19 cellular contexts compared by ENCODE assay signal in the genomic region with DNA sequence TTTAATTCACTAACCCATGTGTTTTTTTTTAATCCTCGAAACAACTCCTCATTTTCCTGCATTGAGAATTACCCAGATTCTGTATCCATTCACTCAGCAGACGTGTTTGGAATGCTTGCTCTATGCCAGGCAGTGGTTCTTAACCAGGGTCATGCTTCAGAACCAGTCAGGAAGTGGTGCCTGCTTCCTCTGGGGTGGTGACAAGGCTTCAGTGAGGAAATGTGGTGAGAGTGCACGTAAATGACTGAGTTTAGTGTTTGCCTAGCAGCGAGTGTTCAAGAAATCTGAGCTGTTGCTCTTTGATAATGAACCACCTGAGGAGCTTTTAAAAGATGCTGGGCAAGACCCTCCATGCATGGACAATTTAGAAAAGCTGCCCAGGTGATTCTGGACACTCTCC. TPM values are rescaled to one million over a fixed set of nuclear protein-coding genes. Genes with fewer than 3 reads are reported as not detected.
DNase-seq lines count a peak whose midpoint lies in the region; ATAC-seq and TF ChIP-seq lines count a peak whose summit lies in the region.
"Had no signal": no experiment of that assay in that cellular context is flagged by ENCODE, and none has a peak within 500 bp of the region (broad histone marks: within the 10 kb centered on the region; RNA-seq: fewer than 3 reads in every experiment).

No MANE protein-coding gene starts in this region.

- H3K27me3 ChIP-seq in DND-41 (ENCODE audit: insufficient read depth, low read length, poor library complexity), result no peaks in the 10 kb centered on the region
- H3K27me3 ChIP-seq in upper lobe of left lung, result no peaks in the 10 kb centered on the region
- H3K27me3 ChIP-seq: adrenal gland, MG63, tibial artery had no signal

- no peak for TF ChIP-seq EP300 in upper lobe of left lung (IDR thresholded peaks at IDR 0.05)

- H3K4me2 ChIP-seq in DND-41 (ENCODE audit: insufficient read depth, low read length), result no peak overlapping the region

- H3K4me3 Mint-ChIP-seq in activated T-helper 1 cell treated with anti-CD3 and anti-CD28 coated beads, Interleukin-12 subunit alpha, Interleukin-12 subunit beta, Interleukin-2, Interleukin-4 antibody, amounts not matched to agents 30 ng/mL and 10 ng/mL and 1 ng/mL, durations not matched to agents 14 hours and 24 hours and 36 hours, result peak overlapping the region; percentile 19
- H3K4me3 Mint-ChIP-seq in memory B cell, result no peak overlapping the region
- H3K4me3 Mint-ChIP-seq: dendritic cell treated with granulocyte-macrophage colony-stimulating factor and Interleukin-4, amounts not matched to agents 40 ng/mL and 50 ng/mL, for 4 days; mesothelial cell of epicardium had no signal

- H3K79me2 ChIP-seq in DND-41 (ENCODE audit: insufficient read depth, low read length), result peaks cover 4% of the 10 kb centered on the region; the same call in 1 of the 2 replicates

- H3K9ac ChIP-seq in DND-41 (ENCODE audit: low read depth, low read length), result no peak overlapping the region

- no peak overlapping the region for H3K27ac ChIP-seq in DND-41 (ENCODE audit: low read length)
- H3K27ac ChIP-seq in upper lobe of left lung, result no peak overlapping the region
- H3K27ac ChIP-seq: adrenal gland, tibial artery, VCaP had no signal

- H3K9me3 ChIP-seq in DND-41 (ENCODE audit: insufficient read depth, low read length, severe bottlenecking) (peaks cover 31% of the 10 kb centered on the region), upper lobe of left lung (peaks cover 0 to 61% (median 44%) of the 10 kb centered on the region in 4 donors)

- H2AFZ ChIP-seq in DND-41 (ENCODE audit: low read depth, low read length), result no peak overlapping the region

- WGBS in upper lobe of left lung, 2 donors, result 69 to 88% methylated on average over 4 of the region's 4 CpGs

- H3K36me3 Mint-ChIP-seq in activated T-helper 1 cell treated with anti-CD3 and anti-CD28 coated beads, Interleukin-12 subunit alpha, Interleukin-12 subunit beta, Interleukin-2, Interleukin-4 antibody, amounts not matched to agents 30 ng/mL and 10 ng/mL and 1 ng/mL, durations not matched to agents 14 hours and 24 hours and 36 hours (ENCODE audit: low read depth), result peaks cover 74% of the 10 kb centered on the region
- peaks cover 64% of the 10 kb centered on the region for H3K36me3 Mint-ChIP-seq in memory B cell

- H3K4me1 ChIP-seq in DND-41 (ENCODE audit: insufficient read depth, low read length) (no peaks in the 10 kb centered on the region), upper lobe of left lung (no peaks in the 10 kb centered on the region)
- H3K4me1 ChIP-seq: adrenal gland, tibial artery had no signal

- no peak overlapping the region for H3K27ac Mint-ChIP-seq in activated T-helper 1 cell treated with anti-CD3 and anti-CD28 coated beads, Interleukin-12 subunit alpha, Interleukin-12 subunit beta, Interleukin-2, Interleukin-4 antibody, amounts not matched to agents 30 ng/mL and 10 ng/mL and 1 ng/mL, durations not matched to agents 14 hours and 24 hours and 36 hours
- H3K27ac Mint-ChIP-seq in memory B cell, result peak overlapping the region; percentile 45
- H3K27ac Mint-ChIP-seq: dendritic cell treated with granulocyte-macrophage colony-stimulating factor and Interleukin-4, amounts not matched to agents 40 ng/mL and 50 ng/mL, for 4 days; mesothelial cell of epicardium had no signal

- H3K36me3 ChIP-seq in DND-41 (ENCODE audit: insufficient read depth, low read length) (peaks cover 72% of the 10 kb centered on the region), upper lobe of left lung (peaks cover 2 to 62% (median 37%) of the 10 kb centered on the region in 4 donors)
- H3K36me3 ChIP-seq: adrenal gland had no signal

- ATAC-seq in DND-41 (ENCODE audit: insufficient read depth, low read depth), result peak; percentile 85
- peak; percentile 60 for ATAC-seq in memory B cell (ENCODE audit: low read depth)
- no peak for ATAC-seq in GM19455 (IDR thresholded peaks at IDR 0.05; ENCODE audit: unreplicated experiment)
- no peak for ATAC-seq in upper lobe of left lung (ENCODE audit: low FRiP score in 2 of 2)
- ATAC-seq: PC-3 had no signal

- no peaks in the 10 kb centered on the region for H3K27me3 Mint-ChIP-seq in activated T-helper 1 cell treated with anti-CD3 and anti-CD28 coated beads, Interleukin-12 subunit alpha, Interleukin-12 subunit beta, Interleukin-2, Interleukin-4 antibody, amounts not matched to agents 30 ng/mL and 10 ng/mL and 1 ng/mL, durations not matched to agents 14 hours and 24 hours and 36 hours (ENCODE audit: insufficient read depth)
- no peaks in the 10 kb centered on the region for H3K27me3 Mint-ChIP-seq in memory B cell
- H3K27me3 Mint-ChIP-seq: dendritic cell treated with granulocyte-macrophage colony-stimulating factor and Interleukin-4, amounts not matched to agents 40 ng/mL and 50 ng/mL, for 4 days had no signal

- H3K4me3 ChIP-seq in DND-41 (ENCODE audit: low read depth in 1 of 2, low read length in 2 of 2) (no peak overlapping the region), upper lobe of left lung (no peak overlapping the region)
- H3K4me3 ChIP-seq: adrenal gland, MG63, tibial artery had no signal

- no peak for TF ChIP-seq POLR2A in upper lobe of left lung (IDR thresholded peaks at IDR 0.05)

- no peaks in the 10 kb centered on the region for H4K20me1 ChIP-seq in DND-41 (ENCODE audit: insufficient read depth, low read length)

- H3K4me1 Mint-ChIP-seq in activated T-helper 1 cell treated with anti-CD3 and anti-CD28 coated beads, Interleukin-12 subunit alpha, Interleukin-12 subunit beta, Interleukin-2, Interleukin-4 antibody, amounts not matched to agents 30 ng/mL and 10 ng/mL and 1 ng/mL, durations not matched to agents 14 hours and 24 hours and 36 hours (ENCODE audit: low read depth), result no peaks in the 10 kb centered on the region
- peaks cover 10% of the 10 kb centered on the region for H3K4me1 Mint-ChIP-seq in memory B cell
- H3K4me1 Mint-ChIP-seq: mesothelial cell of epicardium had no signal

- intact Hi-C loops in activated T-helper 1 cell treated with anti-CD3 and anti-CD28 coated beads, Interleukin-12 subunit alpha, Interleukin-12 subunit beta, Interleukin-2, Interleukin-4 antibody, amounts not matched to agents 30 ng/mL and 10 ng/mL and 1 ng/mL, durations not matched to agents 14 hours and 24 hours and 36 hours (cut with micrococcal nuclease), result no loop called here

- TF ChIP-seq CTCF in DND-41 (IDR thresholded peaks at IDR 0.05; ENCODE audit: borderline replicate concordance, extremely low read depth, low read length, poor library complexity, severe bottlenecking) (no peak), upper lobe of left lung (IDR thresholded peaks at IDR 0.05) (no peak)

- DNase-seq in activated gamma-delta T cell treated with Interleukin-2 at 50 U/mL for 16 hours (peak; percentile 40), activated gamma-delta T cell (lab: John Stamatoyannopoulos, UW) (no peak), DND-41 (peak; percentile 46), memory B cell (ENCODE audit: low spot score in 2 of 2) (no peak), NCI-H1436 (lab: John Stamatoyannopoulos, UW) (no peak), upper lobe of left lung (no peak)
- DNase-seq in activated T-helper 1 cell treated with anti-CD3 and anti-CD28 coated beads, Interleukin-12 subunit alpha, Interleukin-12 subunit beta, Interleukin-2, Interleukin-4 antibody, amounts not matched to agents 30 ng/mL and 10 ng/mL and 1 ng/mL, durations not matched to agents 14 hours and 24 hours and 36 hours (ENCODE audit: low spot score), result no peak
- DNase-seq: activated CD8-positive, alpha-beta memory T cell treated with anti-CD3 and anti-CD28 coated beads, Interleukin-2, amount 50 U/mL, for 4 hours; adrenal gland; DMS79 treated with DMSO at 0.1 percent for 48 hours; MG63; NCI-H146; PC-3; SIG-M5; tibial artery had no signal

- H3K9me3 Mint-ChIP-seq in activated T-helper 1 cell treated with anti-CD3 and anti-CD28 coated beads, Interleukin-12 subunit alpha, Interleukin-12 subunit beta, Interleukin-2, Interleukin-4 antibody, amounts not matched to agents 30 ng/mL and 10 ng/mL and 1 ng/mL, durations not matched to agents 14 hours and 24 hours and 36 hours, result peaks cover 61% of the 10 kb centered on the region
- H3K9me3 Mint-ChIP-seq in memory B cell, result peaks cover 16% of the 10 kb centered on the region

RNA-seq across cellular contexts. Expression of a gene that starts 9.9 kb away (rescaled TPM):
- 19.3 and 21.9 TPM in 2 replicates for total RNA-seq in activated T-helper 1 cell treated with anti-CD3 and anti-CD28 coated beads, Interleukin-12 subunit alpha, Interleukin-12 subunit beta, Interleukin-2, Interleukin-4 antibody, amounts not matched to agents 30 ng/mL and 10 ng/mL and 1 ng/mL, durations not matched to agents 14 hours and 24 hours and 36 hours
- total RNA-seq in upper lobe of left lung, result 10 to 100 TPM; 14.3 to 33.5 (median 20.6) TPM

Comparison
In these comparisons a context has a peak if more than half of its experiments do, and no peak if none do; other contexts are left out.
1. DNase-seq: peak in activated gamma-delta T cell treated with Interleukin-2 at 50 U/mL for 16 hours (single experiment) and DND-41 (single experiment); none in activated gamma-delta T cell (single experiment), activated T-helper 1 cell treated with anti-CD3 and anti-CD28 coated beads, Interleukin-12 subunit alpha, Interleukin-12 subunit beta, Interleukin-2, Interleukin-4 antibody, amounts not matched to agents 30 ng/mL and 10 ng/mL and 1 ng/mL, durations not matched to agents 14 hours and 24 hours and 36 hours (single experiment), memory B cell (0 of 2), NCI-H1436 (single experiment) and upper lobe of left lung (0 of 2).
2. ATAC-seq: peak in DND-41 (single experiment) and memory B cell (single experiment); none in GM19455 (single experiment) and upper lobe of left lung (0 of 2).